ENCODE assay signal across 8 cellular contexts in genomic region chr2:181573140-181573736, GRCh38.
A peak's percentile ranks its signal among the peaks of the same experiment; 100 is the strongest.
DNase-seq lines count a peak whose midpoint lies in the region; ATAC-seq and TF ChIP-seq lines count a peak whose summit lies in the region.

No MANE protein-coding gene starts in this region.

- H3K4me3 ChIP-seq in HL-60 (replicated peaks; ENCODE audit: insufficient read depth, low read length) (no peak overlapping the region), lower leg skin (ENCODE audit: low read depth, poor library complexity, severe bottlenecking) (no peak overlapping the region)

- peak; percentile 9 for TF ChIP-seq CTCF in HL-60 (IDR thresholded peaks at IDR 0.05; ENCODE audit: insufficient read depth, low read length)
- TF ChIP-seq CTCF in RWPE1 (conservative IDR thresholded peaks at IDR 0.05; ENCODE audit: low read depth) = peak; percentile 44
- TF ChIP-seq CTCF in lower leg skin (IDR thresholded peaks at IDR 0.05) = no peak

- POLR2A ChIA-PET in RWPE1 (lab: Yijun Ruan, JAX; ENCODE audit: low non-redundant PET) = no interaction called here

- H3K27ac ChIP-seq in HL-60 (replicated peaks) (no peak overlapping the region), RWPE1 (no peak overlapping the region)

- ATAC-seq in GM21381 (IDR thresholded peaks at IDR 0.05; ENCODE audit: unreplicated experiment) (no peak), GM18511 (IDR thresholded peaks at IDR 0.05; ENCODE audit: unreplicated experiment) (no peak)

- 44 to 50% methylated on average over 4 of the region's 4 CpGs for WGBS in lower leg skin, 2 donors

- no peaks in the 10 kb centered on the region for H3K27me3 ChIP-seq in HL-60 (ENCODE audit: insufficient read depth, poor library complexity, severe bottlenecking)

- CTCF ChIA-PET in RWPE1 (lab: Yijun Ruan, JAX) = interaction anchor here (0.6 to 4.5 kb wide), 10 partner anchors 12 to 1536 kb away, joined by 3 to 50 read pairs (median 3); no protein-coding TSS in a partner anchor

- no peak for TF ChIP-seq POLR2A in lower leg skin (IDR thresholded peaks at IDR 0.05)

- peak; percentile 28 to 48 for DNase-seq in AML-193 (lab: John Stamatoyannopoulos, UW)
- peak in 1 of 2 experiments; percentile 10 for DNase-seq in HL-60 (ENCODE audit: low read depth in 1 of 2, low spot score in 1 of 2)
- DNase-seq in RWPE1 (ENCODE audit: low spot score) = peak; percentile 41
- DNase-seq in hepatic stellate cell (ENCODE audit: low spot score) = peak; percentile 5
- no peak for DNase-seq in lower leg skin (ENCODE audit: low spot score in 2 of 2)
- no peak for DNase-seq in GM19238 (ENCODE audit: insufficient read length, low spot score)

- intact Hi-C loops in lower leg skin (cut with DNase I; ENCODE audit: low total_unique reads) = no loop called here

Comparison
In these comparisons a context has a peak if more than half of its experiments do, and no peak if none do; other contexts are left out.
1. DNase-seq: peak in AML-193 (2 of 2), RWPE1 (single experiment) and hepatic stellate cell (single experiment); none in lower leg skin (0 of 2) and GM19238 (single experiment).
2. CTCF ChIP-seq: peak in HL-60 (single experiment) and RWPE1 (single experiment); none in lower leg skin (0 of 3).